ENCODE assay signal across 10 cellular contexts in the genomic region with DNA sequence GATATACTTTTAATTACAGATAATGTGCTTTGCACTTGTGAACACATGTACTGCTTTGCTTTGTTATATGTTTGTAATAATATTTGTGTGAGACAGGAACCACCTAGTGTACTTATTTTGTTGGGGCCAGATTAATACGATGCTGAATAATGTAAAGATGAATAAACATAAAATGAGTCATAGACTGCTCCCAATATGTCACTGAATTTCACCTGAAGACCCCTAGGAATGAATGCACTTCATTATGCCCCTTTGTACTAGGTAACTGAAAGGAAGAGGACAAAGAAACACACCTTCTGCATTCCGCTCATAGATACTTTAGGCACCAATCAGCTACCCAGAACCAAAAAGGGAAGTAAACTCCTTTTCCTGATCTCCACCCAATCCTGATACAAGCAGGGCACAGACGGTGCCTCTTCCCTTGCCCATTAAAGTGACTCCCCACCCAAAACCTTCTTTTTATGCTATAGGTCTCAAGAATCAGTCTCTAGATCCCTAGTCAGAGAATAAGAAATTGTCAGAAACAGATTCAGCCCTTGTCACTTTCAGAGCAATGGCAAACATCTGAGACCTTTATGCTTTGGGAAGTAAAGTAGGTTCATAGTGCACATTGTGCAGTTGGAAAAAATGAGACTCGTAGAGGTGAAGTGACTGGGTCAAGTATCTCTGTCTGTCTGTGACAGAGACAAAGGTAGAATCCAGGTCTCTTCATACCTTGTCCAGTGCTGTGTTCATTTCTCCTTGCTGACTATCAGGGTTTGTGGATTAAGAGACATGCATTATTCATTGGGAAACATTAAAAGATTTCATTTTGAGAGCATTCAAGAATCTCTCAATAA. TPM values are rescaled to one million over a fixed set of nuclear protein-coding genes. Genes with fewer than 3 reads are reported as not detected.
DNase-seq lines count a peak whose midpoint lies in the region; ATAC-seq and TF ChIP-seq lines count a peak whose summit lies in the region.
"Had no signal": no experiment of that assay in that cellular context is flagged by ENCODE, and none has a peak within 500 bp of the region (broad histone marks: within the 10 kb centered on the region; RNA-seq: fewer than 3 reads in every experiment).

No MANE protein-coding gene starts in this region.

- H3K27ac ChIP-seq in OCI-LY3 (ENCODE audit: low read length) = peak overlapping the region; percentile 100
- H3K27ac ChIP-seq: KMS-11 had no signal

- H3K27ac Mint-ChIP-seq in HFFc6 (no peak overlapping the region), endothelial cell (ENCODE audit: unreplicated experiment) (no peak overlapping the region)

- H3K4me3 ChIP-seq in OCI-LY3 (ENCODE audit: low read length) (peak overlapping the region; percentile 88), mucosa of descending colon (no peak overlapping the region)

- no peak for TF ChIP-seq CTCF in OCI-LY3 (IDR thresholded peaks at IDR 0.05; ENCODE audit: low read depth, low read length)
- TF ChIP-seq CTCF in mucosa of descending colon (IDR thresholded peaks at IDR 0.05) = no peak
- no peak for TF ChIP-seq CTCF in HFFc6 (IDR thresholded peaks at IDR 0.05)
- TF ChIP-seq CTCF in endothelial cell (IDR thresholded peaks at IDR 0.05; ENCODE audit: unreplicated experiment) = no peak

- H3K4me1 Mint-ChIP-seq in HFFc6 (ENCODE audit: low read depth) = no peaks in the 10 kb centered on the region
- H3K4me1 Mint-ChIP-seq in endothelial cell (ENCODE audit: unreplicated experiment) = no peaks in the 10 kb centered on the region

- 0 out of 2 replicates have a peak overlapping the region, but pooled peaks have one; percentile 14 for H2AFZ ChIP-seq in OCI-LY3 (ENCODE audit: low read depth, low read length)

- H3K4me1 ChIP-seq in OCI-LY3 (ENCODE audit: low read length) (peaks cover 69% of the 10 kb centered on the region), mucosa of descending colon (ENCODE audit: low read depth) (no peaks in the 10 kb centered on the region)

- H3K36me3 Mint-ChIP-seq in HFFc6 (ENCODE audit: low read depth) (no peaks in the 10 kb centered on the region), endothelial cell (ENCODE audit: low read depth, unreplicated experiment) (no peaks in the 10 kb centered on the region)

- peak; percentile 29 for ATAC-seq in GM18502 (IDR thresholded peaks at IDR 0.05; ENCODE audit: poor library complexity, unreplicated experiment)
- peak; percentile 55 for ATAC-seq in GM21447 (IDR thresholded peaks at IDR 0.05; ENCODE audit: unreplicated experiment)
- peak; percentile 47 for ATAC-seq in mucosa of descending colon

- intact Hi-C loops in mucosa of descending colon (cut with DNase I, micrococcal nuclease) = no loop called here

- DNase-seq in mucosa of descending colon (no peak), HFFc6 (no peak), endothelial cell (ENCODE audit: low spot score) (no peak), DMS79 treated with DMSO at 0.1 percent for 48 hours (lab: John Stamatoyannopoulos, UW) (no peak)
- DNase-seq: central memory CD4-positive, alpha-beta T cell; nucleus accumbens had no signal

- H3K36me3 ChIP-seq in OCI-LY3 (replicated peaks; ENCODE audit: low read depth, low read length) (peaks cover 3% of the 10 kb centered on the region), mucosa of descending colon (ENCODE audit: low read depth) (no peaks in the 10 kb centered on the region)

- H3K9me3 Mint-ChIP-seq in HFFc6 (no peaks in the 10 kb centered on the region; the same call in 1 of the 2 replicates), endothelial cell (ENCODE audit: unreplicated experiment) (no peaks in the 10 kb centered on the region)

- no peak overlapping the region for H3K4me3 Mint-ChIP-seq in HFFc6
- no peak overlapping the region for H3K4me3 Mint-ChIP-seq in endothelial cell (ENCODE audit: unreplicated experiment)

- H4K20me1 ChIP-seq in OCI-LY3 (ENCODE audit: insufficient read depth, low read length) = no peaks in the 10 kb centered on the region

- H3K9ac ChIP-seq in OCI-LY3 (ENCODE audit: low read length) = peak overlapping the region; percentile 84
- H3K9ac ChIP-seq: KMS-11 had no signal

- peak overlapping the region; percentile 72 for H3K4me2 ChIP-seq in OCI-LY3 (ENCODE audit: low read length)
- H3K4me2 ChIP-seq: KMS-11 had no signal

- H3K79me2 ChIP-seq in OCI-LY3 (ENCODE audit: low read length) = peaks cover 48% of the 10 kb centered on the region

- H3K27me3 ChIP-seq in OCI-LY3 (ENCODE audit: low read depth, low read length) = no peaks in the 10 kb centered on the region

- H3K9me3 ChIP-seq in OCI-LY3 (ENCODE audit: insufficient read depth, low read length) (no peaks in the 10 kb centered on the region), mucosa of descending colon (no peaks in the 10 kb centered on the region)

- H3K27me3 Mint-ChIP-seq in HFFc6 (ENCODE audit: insufficient read depth) (no peaks in the 10 kb centered on the region), endothelial cell (ENCODE audit: unreplicated experiment) (no peaks in the 10 kb centered on the region)

RNA-seq across cellular contexts. Expression of gene GPR174, which starts 2.3 kb away (rescaled TPM):
- total RNA-seq in mucosa of descending colon = 1 to 10 TPM; 1.2 to 2.3 (median 1.3) TPM
- not detected for total RNA-seq in HFFc6 (2021; fragmentation: NEBNext Ultra II Directional; extraction: Animal tissue kit (Norgen Biotek cat#: 25700))
- total RNA-seq in endothelial cell (ENCODE audit: unreplicated experiment) = not detected
